ENCODE assay signal across 8 cellular contexts in the genomic region with DNA sequence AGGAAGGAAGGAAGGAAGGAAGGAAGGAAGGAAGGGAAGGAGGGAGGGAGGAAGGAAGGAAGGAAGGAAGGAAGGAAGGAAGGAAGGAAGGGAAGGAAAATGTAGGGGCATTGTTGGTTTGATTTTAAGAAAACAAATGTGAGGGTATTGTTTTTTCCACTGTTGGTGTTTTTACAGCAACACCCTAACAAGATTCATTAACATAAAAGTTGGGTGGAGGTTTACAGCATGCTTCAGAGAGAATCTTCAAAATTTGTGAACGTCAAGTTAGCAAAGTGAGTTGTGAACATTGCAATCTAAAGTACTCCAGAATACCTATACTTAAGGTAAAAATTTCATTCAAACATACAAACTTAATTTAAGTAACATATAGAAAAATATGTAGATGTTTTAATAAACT.
"Had no signal": no experiment of that assay in that cellular context is flagged by ENCODE, and none has a peak within 500 bp of the region (broad histone marks: within the 10 kb centered on the region; RNA-seq: fewer than 3 reads in every experiment).

No MANE protein-coding gene starts in this region.

- H3K27ac ChIP-seq: GM23248 had no signal

- H3K4me3 ChIP-seq: GM23248, GM23338, HAP-1 had no signal

- H3K36me3 ChIP-seq: HAP-1 had no signal

- H3K9ac ChIP-seq: GM23248 had no signal

- H3K4me1 ChIP-seq: HAP-1 had no signal

- DNase-seq: GM23248, GOT3, H7, H9, HCEC 1CT, HFFc6 had no signal

- H3K9me3 ChIP-seq: HAP-1 had no signal
